Comparison of ENCODE assay signal across 1 cellular context in the genomic region with DNA sequence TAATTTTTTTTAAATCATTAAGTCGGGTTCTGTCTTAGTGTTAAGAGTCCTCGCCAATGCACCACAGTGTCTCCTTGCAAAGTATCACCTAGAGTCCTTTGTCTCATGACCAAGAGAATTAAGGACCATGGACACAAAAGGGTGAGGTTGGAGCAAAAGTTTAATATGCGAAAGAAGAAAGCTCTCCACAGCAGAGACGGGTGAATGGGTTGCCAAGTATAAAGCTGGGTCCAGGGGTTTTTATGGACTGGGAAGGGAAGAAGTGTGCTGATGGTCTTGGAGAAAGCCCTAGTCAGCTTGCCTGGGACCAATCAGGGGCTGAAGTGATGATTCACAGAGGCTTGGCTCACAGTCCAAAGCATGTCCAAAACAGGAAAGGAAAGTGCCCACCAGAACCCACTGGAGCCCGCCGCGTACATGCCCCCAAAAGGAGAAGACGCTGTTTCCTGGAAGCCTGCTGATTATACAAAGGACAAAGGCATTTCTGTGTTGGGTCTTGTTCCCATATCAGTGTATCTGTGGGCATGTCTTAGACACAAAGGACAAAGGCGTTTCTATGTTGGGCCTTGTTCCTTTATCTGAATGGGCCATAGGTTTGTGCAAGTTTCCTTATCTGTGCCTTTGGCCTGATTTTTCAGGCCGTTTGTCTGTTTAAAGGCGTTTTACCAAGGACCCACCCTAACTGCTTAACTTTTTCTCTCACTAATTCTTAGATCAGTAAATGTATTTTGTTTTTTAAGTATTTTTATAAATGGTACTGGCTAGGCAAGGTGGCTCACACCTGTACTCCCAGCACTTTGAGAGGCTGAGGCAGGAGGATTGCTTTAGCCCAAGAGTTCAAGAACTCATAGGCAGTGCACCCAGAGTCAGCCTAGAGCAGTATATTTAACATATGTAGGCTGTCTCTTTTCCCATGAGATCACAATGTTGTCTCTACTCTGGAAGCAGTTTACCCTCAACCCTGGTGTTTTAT.
A peak's percentile ranks its signal among the peaks of the same experiment; 100 is the strongest.
TF ChIP-seq lines count a peak whose summit lies in the region.

No MANE protein-coding gene starts in this region.

TF ChIP-seq in K562, 482 proteins besides CTCF, POLR2A, EP300 and RAD21 (continued from another document and continues in another):
- TF ChIP-seq, protein P1, sequence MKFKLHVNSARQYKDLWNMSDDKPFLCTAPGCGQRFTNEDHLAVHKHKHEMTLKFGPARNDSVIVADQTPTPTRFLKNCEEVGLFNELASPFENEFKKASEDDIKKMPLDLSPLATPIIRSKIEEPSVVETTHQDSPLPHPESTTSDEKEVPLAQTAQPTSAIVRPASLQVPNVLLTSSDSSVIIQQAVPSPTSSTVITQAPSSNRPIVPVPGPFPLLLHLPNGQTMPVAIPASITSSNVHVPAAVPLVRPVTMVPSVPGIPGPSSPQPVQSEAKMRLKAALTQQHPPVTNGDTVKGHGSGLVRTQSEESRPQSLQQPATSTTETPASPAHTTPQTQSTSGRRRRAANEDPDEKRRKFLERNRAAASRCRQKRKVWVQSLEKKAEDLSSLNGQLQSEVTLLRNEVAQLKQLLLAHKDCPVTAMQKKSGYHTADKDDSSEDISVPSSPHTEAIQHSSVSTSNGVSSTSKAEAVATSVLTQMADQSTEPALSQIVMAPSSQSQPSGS (CRISPR knock-in tag; IDR thresholded peaks at IDR 0.05) = no peak
- no peak for TF ChIP-seq SMAD1 (IDR thresholded peaks at IDR 0.05; ENCODE audit: low read depth, low read length, partially characterized antibody)
- no peak for TF ChIP-seq BMI1 (IDR thresholded peaks at IDR 0.05; ENCODE audit: low read length)
- TF ChIP-seq, protein P2, sequence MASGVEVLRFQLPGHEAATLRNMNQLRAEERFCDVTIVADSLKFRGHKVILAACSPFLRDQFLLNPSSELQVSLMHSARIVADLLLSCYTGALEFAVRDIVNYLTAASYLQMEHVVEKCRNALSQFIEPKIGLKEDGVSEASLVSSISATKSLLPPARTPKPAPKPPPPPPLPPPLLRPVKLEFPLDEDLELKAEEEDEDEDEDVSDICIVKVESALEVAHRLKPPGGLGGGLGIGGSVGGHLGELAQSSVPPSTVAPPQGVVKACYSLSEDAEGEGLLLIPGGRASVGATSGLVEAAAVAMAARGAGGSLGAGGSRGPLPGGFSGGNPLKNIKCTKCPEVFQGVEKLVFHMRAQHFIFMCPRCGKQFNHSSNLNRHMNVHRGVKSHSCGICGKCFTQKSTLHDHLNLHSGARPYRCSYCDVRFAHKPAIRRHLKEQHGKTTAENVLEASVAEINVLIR (CRISPR knock-in tag; IDR thresholded peaks at IDR 0.05) = 0 out of 2 replicates have a peak, but pooled peaks have one; percentile 34
- TF ChIP-seq RBBP5 (IDR thresholded peaks at IDR 0.05; ENCODE audit: borderline replicate concordance, insufficient read depth, low read length, poor library complexity, severe bottlenecking) = peak; percentile 50
- TF ChIP-seq, protein P3, sequence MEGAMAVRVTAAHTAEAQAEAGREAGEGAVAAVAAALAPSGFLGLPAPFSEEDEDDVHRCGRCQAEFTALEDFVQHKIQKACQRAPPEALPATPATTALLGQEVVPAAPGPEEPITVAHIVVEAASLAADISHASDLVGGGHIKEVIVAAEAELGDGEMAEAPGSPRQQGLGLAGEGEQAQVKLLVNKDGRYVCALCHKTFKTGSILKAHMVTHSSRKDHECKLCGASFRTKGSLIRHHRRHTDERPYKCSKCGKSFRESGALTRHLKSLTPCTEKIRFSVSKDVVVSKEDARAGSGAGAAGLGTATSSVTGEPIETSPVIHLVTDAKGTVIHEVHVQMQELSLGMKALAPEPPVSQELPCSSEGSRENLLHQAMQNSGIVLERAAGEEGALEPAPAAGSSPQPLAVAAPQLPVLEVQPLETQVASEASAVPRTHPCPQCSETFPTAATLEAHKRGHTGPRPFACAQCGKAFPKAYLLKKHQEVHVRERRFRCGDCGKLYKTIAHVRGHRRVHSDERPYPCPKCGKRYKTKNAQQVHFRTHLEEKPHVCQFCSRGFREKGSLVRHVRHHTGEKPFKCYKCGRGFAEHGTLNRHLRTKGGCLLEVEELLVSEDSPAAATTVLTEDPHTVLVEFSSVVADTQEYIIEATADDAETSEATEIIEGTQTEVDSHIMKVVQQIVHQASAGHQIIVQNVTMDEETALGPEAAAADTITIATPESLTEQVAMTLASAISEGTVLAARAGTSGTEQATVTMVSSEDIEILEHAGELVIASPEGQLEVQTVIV (CRISPR knock-in tag; IDR thresholded peaks at IDR 0.05; ENCODE audit: borderline replicate concordance) = no peak
- TF ChIP-seq KLF6 (CRISPR knock-in tag; IDR thresholded peaks at IDR 0.05; ENCODE audit: borderline replicate concordance) = 0 out of 2 replicates have a peak, but pooled peaks have one; percentile 53
- TF ChIP-seq SMAD4 (CRISPR knock-in tag; conservative IDR thresholded peaks at IDR 0.05) = peak; percentile 85
- TF ChIP-seq GABPB1 (CRISPR knock-in tag; IDR thresholded peaks at IDR 0.05) = no peak
- TF ChIP-seq, protein P4, sequence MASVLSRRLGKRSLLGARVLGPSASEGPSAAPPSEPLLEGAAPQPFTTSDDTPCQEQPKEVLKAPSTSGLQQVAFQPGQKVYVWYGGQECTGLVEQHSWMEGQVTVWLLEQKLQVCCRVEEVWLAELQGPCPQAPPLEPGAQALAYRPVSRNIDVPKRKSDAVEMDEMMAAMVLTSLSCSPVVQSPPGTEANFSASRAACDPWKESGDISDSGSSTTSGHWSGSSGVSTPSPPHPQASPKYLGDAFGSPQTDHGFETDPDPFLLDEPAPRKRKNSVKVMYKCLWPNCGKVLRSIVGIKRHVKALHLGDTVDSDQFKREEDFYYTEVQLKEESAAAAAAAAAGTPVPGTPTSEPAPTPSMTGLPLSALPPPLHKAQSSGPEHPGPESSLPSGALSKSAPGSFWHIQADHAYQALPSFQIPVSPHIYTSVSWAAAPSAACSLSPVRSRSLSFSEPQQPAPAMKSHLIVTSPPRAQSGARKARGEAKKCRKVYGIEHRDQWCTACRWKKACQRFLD (CRISPR knock-in tag; IDR thresholded peaks at IDR 0.05) = peak; percentile 62
- TF ChIP-seq, protein P5, sequence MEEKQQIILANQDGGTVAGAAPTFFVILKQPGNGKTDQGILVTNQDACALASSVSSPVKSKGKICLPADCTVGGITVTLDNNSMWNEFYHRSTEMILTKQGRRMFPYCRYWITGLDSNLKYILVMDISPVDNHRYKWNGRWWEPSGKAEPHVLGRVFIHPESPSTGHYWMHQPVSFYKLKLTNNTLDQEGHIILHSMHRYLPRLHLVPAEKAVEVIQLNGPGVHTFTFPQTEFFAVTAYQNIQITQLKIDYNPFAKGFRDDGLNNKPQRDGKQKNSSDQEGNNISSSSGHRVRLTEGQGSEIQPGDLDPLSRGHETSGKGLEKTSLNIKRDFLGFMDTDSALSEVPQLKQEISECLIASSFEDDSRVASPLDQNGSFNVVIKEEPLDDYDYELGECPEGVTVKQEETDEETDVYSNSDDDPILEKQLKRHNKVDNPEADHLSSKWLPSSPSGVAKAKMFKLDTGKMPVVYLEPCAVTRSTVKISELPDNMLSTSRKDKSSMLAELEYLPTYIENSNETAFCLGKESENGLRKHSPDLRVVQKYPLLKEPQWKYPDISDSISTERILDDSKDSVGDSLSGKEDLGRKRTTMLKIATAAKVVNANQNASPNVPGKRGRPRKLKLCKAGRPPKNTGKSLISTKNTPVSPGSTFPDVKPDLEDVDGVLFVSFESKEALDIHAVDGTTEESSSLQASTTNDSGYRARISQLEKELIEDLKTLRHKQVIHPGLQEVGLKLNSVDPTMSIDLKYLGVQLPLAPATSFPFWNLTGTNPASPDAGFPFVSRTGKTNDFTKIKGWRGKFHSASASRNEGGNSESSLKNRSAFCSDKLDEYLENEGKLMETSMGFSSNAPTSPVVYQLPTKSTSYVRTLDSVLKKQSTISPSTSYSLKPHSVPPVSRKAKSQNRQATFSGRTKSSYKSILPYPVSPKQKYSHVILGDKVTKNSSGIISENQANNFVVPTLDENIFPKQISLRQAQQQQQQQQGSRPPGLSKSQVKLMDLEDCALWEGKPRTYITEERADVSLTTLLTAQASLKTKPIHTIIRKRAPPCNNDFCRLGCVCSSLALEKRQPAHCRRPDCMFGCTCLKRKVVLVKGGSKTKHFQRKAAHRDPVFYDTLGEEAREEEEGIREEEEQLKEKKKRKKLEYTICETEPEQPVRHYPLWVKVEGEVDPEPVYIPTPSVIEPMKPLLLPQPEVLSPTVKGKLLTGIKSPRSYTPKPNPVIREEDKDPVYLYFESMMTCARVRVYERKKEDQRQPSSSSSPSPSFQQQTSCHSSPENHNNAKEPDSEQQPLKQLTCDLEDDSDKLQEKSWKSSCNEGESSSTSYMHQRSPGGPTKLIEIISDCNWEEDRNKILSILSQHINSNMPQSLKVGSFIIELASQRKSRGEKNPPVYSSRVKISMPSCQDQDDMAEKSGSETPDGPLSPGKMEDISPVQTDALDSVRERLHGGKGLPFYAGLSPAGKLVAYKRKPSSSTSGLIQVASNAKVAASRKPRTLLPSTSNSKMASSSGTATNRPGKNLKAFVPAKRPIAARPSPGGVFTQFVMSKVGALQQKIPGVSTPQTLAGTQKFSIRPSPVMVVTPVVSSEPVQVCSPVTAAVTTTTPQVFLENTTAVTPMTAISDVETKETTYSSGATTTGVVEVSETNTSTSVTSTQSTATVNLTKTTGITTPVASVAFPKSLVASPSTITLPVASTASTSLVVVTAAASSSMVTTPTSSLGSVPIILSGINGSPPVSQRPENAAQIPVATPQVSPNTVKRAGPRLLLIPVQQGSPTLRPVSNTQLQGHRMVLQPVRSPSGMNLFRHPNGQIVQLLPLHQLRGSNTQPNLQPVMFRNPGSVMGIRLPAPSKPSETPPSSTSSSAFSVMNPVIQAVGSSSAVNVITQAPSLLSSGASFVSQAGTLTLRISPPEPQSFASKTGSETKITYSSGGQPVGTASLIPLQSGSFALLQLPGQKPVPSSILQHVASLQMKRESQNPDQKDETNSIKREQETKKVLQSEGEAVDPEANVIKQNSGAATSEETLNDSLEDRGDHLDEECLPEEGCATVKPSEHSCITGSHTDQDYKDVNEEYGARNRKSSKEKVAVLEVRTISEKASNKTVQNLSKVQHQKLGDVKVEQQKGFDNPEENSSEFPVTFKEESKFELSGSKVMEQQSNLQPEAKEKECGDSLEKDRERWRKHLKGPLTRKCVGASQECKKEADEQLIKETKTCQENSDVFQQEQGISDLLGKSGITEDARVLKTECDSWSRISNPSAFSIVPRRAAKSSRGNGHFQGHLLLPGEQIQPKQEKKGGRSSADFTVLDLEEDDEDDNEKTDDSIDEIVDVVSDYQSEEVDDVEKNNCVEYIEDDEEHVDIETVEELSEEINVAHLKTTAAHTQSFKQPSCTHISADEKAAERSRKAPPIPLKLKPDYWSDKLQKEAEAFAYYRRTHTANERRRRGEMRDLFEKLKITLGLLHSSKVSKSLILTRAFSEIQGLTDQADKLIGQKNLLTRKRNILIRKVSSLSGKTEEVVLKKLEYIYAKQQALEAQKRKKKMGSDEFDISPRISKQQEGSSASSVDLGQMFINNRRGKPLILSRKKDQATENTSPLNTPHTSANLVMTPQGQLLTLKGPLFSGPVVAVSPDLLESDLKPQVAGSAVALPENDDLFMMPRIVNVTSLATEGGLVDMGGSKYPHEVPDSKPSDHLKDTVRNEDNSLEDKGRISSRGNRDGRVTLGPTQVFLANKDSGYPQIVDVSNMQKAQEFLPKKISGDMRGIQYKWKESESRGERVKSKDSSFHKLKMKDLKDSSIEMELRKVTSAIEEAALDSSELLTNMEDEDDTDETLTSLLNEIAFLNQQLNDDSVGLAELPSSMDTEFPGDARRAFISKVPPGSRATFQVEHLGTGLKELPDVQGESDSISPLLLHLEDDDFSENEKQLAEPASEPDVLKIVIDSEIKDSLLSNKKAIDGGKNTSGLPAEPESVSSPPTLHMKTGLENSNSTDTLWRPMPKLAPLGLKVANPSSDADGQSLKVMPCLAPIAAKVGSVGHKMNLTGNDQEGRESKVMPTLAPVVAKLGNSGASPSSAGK (IDR thresholded peaks at IDR 0.05) = no peak
- no peak for TF ChIP-seq HNRNPK (IDR thresholded peaks at IDR 0.05; ENCODE audit: low read depth, low read length, poor library complexity, severe bottlenecking)
- TF ChIP-seq, protein P6, sequence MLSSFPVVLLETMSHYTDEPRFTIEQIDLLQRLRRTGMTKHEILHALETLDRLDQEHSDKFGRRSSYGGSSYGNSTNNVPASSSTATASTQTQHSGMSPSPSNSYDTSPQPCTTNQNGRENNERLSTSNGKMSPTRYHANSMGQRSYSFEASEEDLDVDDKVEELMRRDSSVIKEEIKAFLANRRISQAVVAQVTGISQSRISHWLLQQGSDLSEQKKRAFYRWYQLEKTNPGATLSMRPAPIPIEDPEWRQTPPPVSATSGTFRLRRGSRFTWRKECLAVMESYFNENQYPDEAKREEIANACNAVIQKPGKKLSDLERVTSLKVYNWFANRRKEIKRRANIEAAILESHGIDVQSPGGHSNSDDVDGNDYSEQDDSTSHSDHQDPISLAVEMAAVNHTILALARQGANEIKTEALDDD (IDR thresholded peaks at IDR 0.05) = peak; percentile 44; the same call in 1 of the 2 replicates
- TF ChIP-seq BCL6 (CRISPR knock-in tag; IDR thresholded peaks at IDR 0.05) = peak; percentile 51; the same call in 1 of the 2 replicates
- TF ChIP-seq ZC3H4 (CRISPR knock-in tag; IDR thresholded peaks at IDR 0.05; ENCODE audit: borderline replicate concordance) = no peak
- TF ChIP-seq, protein P7, sequence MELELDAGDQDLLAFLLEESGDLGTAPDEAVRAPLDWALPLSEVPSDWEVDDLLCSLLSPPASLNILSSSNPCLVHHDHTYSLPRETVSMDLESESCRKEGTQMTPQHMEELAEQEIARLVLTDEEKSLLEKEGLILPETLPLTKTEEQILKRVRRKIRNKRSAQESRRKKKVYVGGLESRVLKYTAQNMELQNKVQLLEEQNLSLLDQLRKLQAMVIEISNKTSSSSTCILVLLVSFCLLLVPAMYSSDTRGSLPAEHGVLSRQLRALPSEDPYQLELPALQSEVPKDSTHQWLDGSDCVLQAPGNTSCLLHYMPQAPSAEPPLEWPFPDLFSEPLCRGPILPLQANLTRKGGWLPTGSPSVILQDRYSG (tag; conservative IDR thresholded peaks at IDR 0.05; ENCODE audit: low read depth) = 0 out of 2 replicates have a peak, but pooled peaks have one; percentile 30
- no peak for TF ChIP-seq ERF (CRISPR knock-in tag; IDR thresholded peaks at IDR 0.05)
- TF ChIP-seq KDM1A (IDR thresholded peaks at IDR 0.05) = peak; percentile 83 to 86
- TF ChIP-seq TBL1XR1 (IDR thresholded peaks at IDR 0.05; ENCODE audit: low read length in 2 of 2) = peak in 1 of 2 experiments; percentile 84; a peak in 2 of 4 replicates
- TF ChIP-seq MCM2 (IDR thresholded peaks at IDR 0.05; ENCODE audit: low read depth) = no peak
- no peak for TF ChIP-seq NCOA2 (IDR thresholded peaks at IDR 0.05; ENCODE audit: partially characterized antibody in 2 of 2)
- no peak for TF ChIP-seq PRPF4 (IDR thresholded peaks at IDR 0.05; ENCODE audit: insufficient read depth, low read depth, low read length, poor library complexity, severe bottlenecking)
- no peak for TF ChIP-seq IFI16 (CRISPR knock-in tag; IDR thresholded peaks at IDR 0.05)
- peak; percentile 3 for TF ChIP-seq NFYB (IDR thresholded peaks at IDR 0.05; ENCODE audit: extremely low read depth, insufficient read length)
- TF ChIP-seq MEF2A (IDR thresholded peaks at IDR 0.05; ENCODE audit: control insufficient read depth, low read depth, low read length) = 0 out of 2 replicates have a peak, but pooled peaks have one; percentile 6
- TF ChIP-seq ZNF174 (CRISPR knock-in tag; IDR thresholded peaks at IDR 0.05) = no peak
- TF ChIP-seq KAT7 (CRISPR knock-in tag; IDR thresholded peaks at IDR 0.05; ENCODE audit: borderline replicate concordance) = no peak
- TF ChIP-seq NUFIP1 (IDR thresholded peaks at IDR 0.05; ENCODE audit: partially characterized antibody) = no peak
- no peak for TF ChIP-seq POLR2AphosphoS2 (IDR thresholded peaks at IDR 0.05; ENCODE audit: low read length)
- no peak for TF ChIP-seq GTF2A2 (tag; IDR thresholded peaks at IDR 0.05)
- TF ChIP-seq MEIS2 (IDR thresholded peaks at IDR 0.05; ENCODE audit: partially characterized antibody) = no peak
- TF ChIP-seq NCOR1 (IDR thresholded peaks at IDR 0.05) = peak; percentile 86
- peak; percentile 56; the same call in 1 of the 2 replicates for TF ChIP-seq MYBL2 (IDR thresholded peaks at IDR 0.05; ENCODE audit: low read depth)
- no peak for TF ChIP-seq MYBL2 (CRISPR knock-in tag; IDR thresholded peaks at IDR 0.05; ENCODE audit: borderline replicate concordance)
- peak; percentile 85; the same call in 1 of the 2 replicates for TF ChIP-seq ZNF644 (tag; IDR thresholded peaks at IDR 0.05; ENCODE audit: low read depth)
